Comparison of ENCODE assay signal across 1 cellular context in genomic region chr15:60376677-60377095, GRCh38.
A peak's percentile ranks its signal among the peaks of the same experiment; 100 is the strongest.
TF ChIP-seq lines count a peak whose summit lies in the region.

No MANE protein-coding gene starts in this region.

TF ChIP-seq in A549, 52 proteins besides CTCF, POLR2A, EP300 and RAD21 (continued from another document):
- TF ChIP-seq HES2 (IDR thresholded peaks at IDR 0.05) (no peak), CHD2 (IDR thresholded peaks at IDR 0.05; ENCODE audit: low read length, partially characterized antibody) (no peak), EHF (CRISPR knock-in tag; IDR thresholded peaks at IDR 0.05) (peak; percentile 86), RFX5 (IDR thresholded peaks at IDR 0.05) (no peak), HOXB5 (CRISPR knock-in tag; IDR thresholded peaks at IDR 0.05) (peak; percentile 67; the same call in 1 of the 2 replicates), ESRRA (IDR thresholded peaks at IDR 0.05; ENCODE audit: borderline replicate concordance, low read length) (no peak), RNF2 (IDR thresholded peaks at IDR 0.05; ENCODE audit: borderline replicate concordance, low read depth) (no peak), HMGXB4 (CRISPR knock-in tag; IDR thresholded peaks at IDR 0.05; ENCODE audit: borderline replicate concordance) (no peak), SREBF2 (IDR thresholded peaks at IDR 0.05) (no peak), ZFP36 (IDR thresholded peaks at IDR 0.05; ENCODE audit: borderline replicate concordance, partially characterized antibody) (no peak), CEBPB (IDR thresholded peaks at IDR 0.05) (no peak), RARB (CRISPR knock-in tag; IDR thresholded peaks at IDR 0.05) (peak; percentile 77; the same call in 1 of the 2 replicates), HOXA7 (CRISPR knock-in tag; IDR thresholded peaks at IDR 0.05) (peak; percentile 73; the same call in 1 of the 2 replicates), FOXS1 (CRISPR knock-in tag; IDR thresholded peaks at IDR 0.05) (0 out of 2 replicates have a peak, but pooled peaks have one; percentile 73), GATA3 (IDR thresholded peaks at IDR 0.05; ENCODE audit: borderline replicate concordance) (no peak), ZC3H11A (IDR thresholded peaks at IDR 0.05) (no peak), BCL3 (IDR thresholded peaks at IDR 0.05) (no peak), PHF8 (IDR thresholded peaks at IDR 0.05; ENCODE audit: borderline replicate concordance, low read depth) (no peak), USF2 (IDR thresholded peaks at IDR 0.05) (peak; percentile 53), RCOR1 (IDR thresholded peaks at IDR 0.05; ENCODE audit: low read depth, low read length) (no peak), CBX8 (IDR thresholded peaks at IDR 0.05) (no peak), REST (IDR thresholded peaks at IDR 0.05) (no peak), FOSL2 (IDR thresholded peaks at IDR 0.05) (no peak), FOSL2 (CRISPR knock-in tag; IDR thresholded peaks at IDR 0.05) (peak; percentile 41; the same call in 1 of the 2 replicates), TFCP2L1 (CRISPR knock-in tag; IDR thresholded peaks at IDR 0.05) (no peak), MAFK (IDR thresholded peaks at IDR 0.05; ENCODE audit: partially characterized antibody) (no peak), NR3C1 (IDR thresholded peaks at IDR 0.05) (no peak), E2F6 (IDR thresholded peaks at IDR 0.05; ENCODE audit: borderline replicate concordance, low read depth) (no peak), SMC3 (IDR thresholded peaks at IDR 0.05) (no peak), FOSB (CRISPR knock-in tag; IDR thresholded peaks at IDR 0.05) (peak; percentile 93), MAX (IDR thresholded peaks at IDR 0.05) (peak; percentile 51), ZNF302 (CRISPR knock-in tag; IDR thresholded peaks at IDR 0.05) (no peak), ATOH8 (CRISPR knock-in tag; IDR thresholded peaks at IDR 0.05; ENCODE audit: low read depth) (peak; percentile 59; the same call in 1 of the 2 replicates), ZSCAN20 (CRISPR knock-in tag; IDR thresholded peaks at IDR 0.05) (no peak)
